Comparison of ENCODE assay signal across 29 cellular contexts in genomic region chr11:57260937-57261783, GRCh38. TPM values are rescaled to one million over a fixed set of nuclear protein-coding genes. Genes with fewer than 3 reads are reported as not detected.
DNase-seq lines count a peak whose midpoint lies in the region; ATAC-seq and TF ChIP-seq lines count a peak whose summit lies in the region.
"Had no signal": no experiment of that assay in that cellular context is flagged by ENCODE, and none has a peak within 500 bp of the region (broad histone marks: within the 10 kb centered on the region; RNA-seq: fewer than 3 reads in every experiment).

No MANE protein-coding gene starts in this region.

- H3K36me3 Mint-ChIP-seq in WTC11, result peaks cover 21% of the 10 kb centered on the region
- H3K36me3 Mint-ChIP-seq: CD4-positive, CD25-positive, alpha-beta regulatory T cell had no signal

- TF ChIP-seq CTCF in WTC11 (IDR thresholded peaks at IDR 0.05), result no peak

- intact Hi-C loops in left cardiac atrium (cut with DNase I), result no loop called here

- H3K27me3 Mint-ChIP-seq in WTC11 (ENCODE audit: low read depth), result peaks cover 4% of the 10 kb centered on the region; the same call in 1 of the 2 replicates

- peaks cover 31% of the 10 kb centered on the region for H3K4me1 Mint-ChIP-seq in WTC11
- H3K4me1 Mint-ChIP-seq: neural crest cell had no signal

- CTCF ChIA-PET in WTC11 (lab: Charles Lee), result interaction anchor here (0.9 to 2.1 kb wide), 3 partner anchors 12 to 130 kb away, joined by 3 to 16 read pairs (median 3); no protein-coding TSS in a partner anchor

- peaks cover 42% of the 10 kb centered on the region for H3K9me3 Mint-ChIP-seq in WTC11

- no peak overlapping the region for H3K4me3 Mint-ChIP-seq in WTC11
- H3K4me3 Mint-ChIP-seq: HFFc6; IgD-negative memory B cell; neural crest cell; stimulated activated naive CD8-positive, alpha-beta T cell treated with anti-CD3 and anti-CD28 coated beads, Interleukin-15, Interleukin-2, amounts not matched to agents 100 ng/mL and 50 ng/mL, for 24 hours had no signal

- peak; percentile 18 for DNase-seq in NCI-H748 (lab: John Stamatoyannopoulos, UW; ENCODE audit: unreplicated experiment)
- no peak for DNase-seq in NCI-H748 treated with DMSO at 0.1 percent for 48 hours (lab: John Stamatoyannopoulos, UW)
- DNase-seq in WTC11 (ENCODE audit: low spot score), result no peak
- DNase-seq in lung microvascular endothelial cell (ENCODE audit: low read depth in 2 of 2), result peak; percentile 51 to 73
- DNase-seq in left cardiac atrium, result no peak
- DNase-seq: activated CD4-positive, alpha-beta T cell treated with anti-CD3 and anti-CD28 coated beads, Interleukin-2, amount 50 U/mL, for 48 hours; activated naive CD4-positive, alpha-beta T cell treated with anti-CD3 and anti-CD28 coated beads, Interleukin-2, amount 50 U/mL, for 16 hours; anterior cingulate cortex; Calu3; CD4-positive, CD25-positive, alpha-beta regulatory T cell; effector CD8-positive, alpha-beta T cell; GM23248; HFFc6; left lung; mesenchymal stem cell; NCI-H1436 treated with DMSO at 0.1 percent for 48 hours; NCI-H226; SK-N-SH; small intestine had no signal

- ATAC-seq in HG02852 (IDR thresholded peaks at IDR 0.05; ENCODE audit: unreplicated experiment) (peak; percentile 70), WTC11 (no peak), HG03571 (IDR thresholded peaks at IDR 0.05; ENCODE audit: unreplicated experiment) (no peak), HG03025 (IDR thresholded peaks at IDR 0.05; ENCODE audit: low FRiP score, unreplicated experiment) (no peak), left cardiac atrium (no peak)
- ATAC-seq: left lung, Right ventricle myocardium inferior had no signal

- peak overlapping the region; percentile 29 for H3K27ac Mint-ChIP-seq in WTC11
- H3K27ac Mint-ChIP-seq: HFFc6; IgD-negative memory B cell; stimulated activated naive CD8-positive, alpha-beta T cell treated with anti-CD3 and anti-CD28 coated beads, Interleukin-15, Interleukin-2, amounts not matched to agents 100 ng/mL and 50 ng/mL, for 24 hours had no signal

- POLR2A ChIA-PET in WTC11 (lab: Charles Lee), result no interaction called here

TF ChIP-seq in WTC11, 78 proteins besides CTCF, POLR2A, EP300 and RAD21:
- TF ChIP-seq ZNF121 (CRISPR knock-in tag; IDR thresholded peaks at IDR 0.05), result peak; percentile 14; the same call in 1 of the 2 replicates
- TF ChIP-seq SMAD4 (CRISPR knock-in tag; IDR thresholded peaks at IDR 0.05), result no peak
- TF ChIP-seq GRHL2 (CRISPR knock-in tag; IDR thresholded peaks at IDR 0.05; ENCODE audit: insufficient replicate concordance, severe bottlenecking), result no peak
- TF ChIP-seq IRF2 (CRISPR knock-in tag; IDR thresholded peaks at IDR 0.05; ENCODE audit: borderline replicate concordance, low read depth), result no peak
- no peak for TF ChIP-seq FOXP4 (CRISPR knock-in tag; IDR thresholded peaks at IDR 0.05)
- TF ChIP-seq E2F1 (CRISPR knock-in tag; IDR thresholded peaks at IDR 0.05), result no peak

RNA-seq across cellular contexts. Expression of gene APLNR, which starts 24.1 kb away (rescaled TPM):
- total RNA-seq in WTC11 (2021), result 0.53 to 0.89 TPM (median 0.66 TPM) in 3 replicates
- total RNA-seq in lung microvascular endothelial cell, result under 0.01 TPM in 2 replicates
- total RNA-seq in left cardiac atrium, result 10 to 100 TPM; 20.2 to 21.6 TPM
- total RNA-seq: Calu3; CD4-positive, CD25-positive, alpha-beta regulatory T cell; Daoy; epithelial cell of proximal tubule; GM23248; HFFc6; T-helper 1 cell treated with Interleukin-12 subunit alpha and Interleukin-12 subunit beta and Interleukin-4 antibody, amounts not matched to agents 30 ng/mL and 1 ng/mL, for 36 hours had no signal

Comparison
In these comparisons a context has a peak if more than half of its experiments do, and no peak if none do; other contexts are left out.
1. DNase-seq: peak in NCI-H748 (single experiment) and lung microvascular endothelial cell (2 of 2); none in NCI-H748 treated with DMSO at 0.1 percent for 48 hours (single experiment), WTC11 (single experiment) and left cardiac atrium (single experiment).
2. RNA of gene APLNR, which starts 24.1 kb away (total RNA-seq): 20.2 to 21.6 TPM in left cardiac atrium; 0.53 to 0.89 TPM in WTC11 and under 0.01 TPM in lung microvascular endothelial cell; every median in the first group is over 10 times any median in the second.